Comparison of ENCODE assay signal across 1 cellular context in genomic region chr2:207255565-207255964, GRCh38.
TF ChIP-seq lines count a peak whose summit lies in the region.

No MANE protein-coding gene starts in this region.

TF ChIP-seq in GM23338, 12 proteins besides CTCF, POLR2A, EP300 and RAD21 (continued from another document):
- TF ChIP-seq REST (IDR thresholded peaks at IDR 0.05; ENCODE audit: unreplicated experiment) (no peak), STAT1 (IDR thresholded peaks at IDR 0.05; ENCODE audit: unreplicated experiment) (no peak), JUNB (IDR thresholded peaks at IDR 0.05; ENCODE audit: unreplicated experiment) (no peak), EZH2phosphoT487 (IDR thresholded peaks at IDR 0.05; ENCODE audit: unreplicated experiment) (no peak), ETS1 (IDR thresholded peaks at IDR 0.05) (no peak), NANOG (IDR thresholded peaks at IDR 0.05; ENCODE audit: borderline replicate concordance) (no peak), CREB1 (CRISPR knock-in tag; IDR thresholded peaks at IDR 0.05; ENCODE audit: low read depth) (no peak)
